ENCODE assay signal across 8 cellular contexts in the genomic region with DNA sequence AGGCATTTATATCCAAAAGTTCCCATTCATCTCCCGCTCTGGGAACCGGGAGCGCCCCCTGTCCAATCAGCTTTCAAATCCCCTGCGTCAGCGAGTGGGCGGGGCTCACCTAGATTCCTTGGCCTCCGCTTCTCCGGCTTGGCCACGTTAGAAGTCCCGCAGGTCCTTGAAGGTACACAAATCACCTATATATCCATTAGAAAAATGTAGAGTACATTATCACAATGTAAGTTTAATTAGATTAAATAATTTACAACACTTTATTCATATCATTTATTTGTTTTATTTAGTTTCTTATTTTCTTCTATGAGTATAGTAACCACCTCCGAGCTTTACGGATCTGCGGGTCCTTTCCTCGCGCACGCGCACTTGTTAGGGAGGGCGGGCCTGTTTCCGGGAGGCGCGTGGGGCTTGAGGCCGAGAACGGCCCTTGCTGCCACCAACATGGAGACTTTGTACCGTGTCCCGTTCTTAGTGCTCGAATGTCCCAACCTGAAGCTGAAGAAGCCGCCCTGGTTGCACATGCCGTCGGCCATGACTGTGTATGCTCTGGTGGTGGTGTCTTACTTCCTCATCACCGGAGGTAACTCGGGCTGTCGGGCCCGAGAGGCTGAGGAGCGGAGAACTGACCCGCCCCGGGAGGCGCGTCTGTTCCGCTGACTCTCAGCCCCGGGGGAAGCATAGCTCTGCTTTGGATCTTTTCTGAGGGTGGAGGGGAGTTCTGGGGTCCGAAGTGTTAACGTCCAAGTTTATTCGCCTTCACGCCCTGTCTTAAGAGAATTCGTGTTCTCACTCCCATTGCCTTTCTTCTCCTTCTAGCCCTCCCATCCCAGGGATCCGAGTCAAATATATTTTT.
DNase-seq lines count a peak whose midpoint lies in the region; ATAC-seq and TF ChIP-seq lines count a peak whose summit lies in the region.

Gene OSTC (plus strand): TSS at position 388 of the 856 bp plus-strand sequence. CDS start 57 bp downstream, at position 445.

- peak; percentile 26 for TF ChIP-seq CTCF in AG09319 (IDR thresholded peaks at IDR 0.05; ENCODE audit: low read depth, low read length)

- ATAC-seq in GM19035 (IDR thresholded peaks at IDR 0.05; ENCODE audit: unreplicated experiment) (peak; percentile 93), HG03354 (IDR thresholded peaks at IDR 0.05; ENCODE audit: poor library complexity, severe bottlenecking, unreplicated experiment) (peak; percentile 95)
- ATAC-seq in activated CD4-positive, CD25-positive, alpha-beta regulatory T cell treated with anti-CD3 and anti-CD28 coated beads, Interleukin-2, amount 50 U/mL, for 24 hours: peak; percentile 87

- DNase-seq in AG09319 (ENCODE audit: extremely low read depth, low read depth) (peak; percentile 94), NCI-H446 treated with DMSO at 0.1 percent for 48 hours (lab: John Stamatoyannopoulos, UW) (peak; percentile 92), cerebellar cortex (ENCODE audit: low spot score) (peak; percentile 98), iris pigment epithelial cell (ENCODE audit: low read depth) (peak; percentile 97)
- peak; percentile 82 to 89 for DNase-seq in stimulated activated CD4-positive, alpha-beta T cell treated with anti-CD3 and anti-CD28 coated beads, Interleukin-12 subunit alpha, Interleukin-12 subunit beta, amount 100 ng/mL, for 24 hours (ENCODE audit: low read depth in 2 of 2)

Comparison
In these comparisons a context has a peak if more than half of its experiments do, and no peak if none do; other contexts are left out.
1. Peak in every context shown above with its lines: DNase-seq and ATAC-seq.